Comparison of ENCODE assay signal across 1 cellular context in genomic region chr15:70584838-70585706, GRCh38.
TF ChIP-seq lines count a peak whose summit lies in the region.

No MANE protein-coding gene starts in this region.

TF ChIP-seq in WTC11, 78 proteins besides CTCF, POLR2A, EP300 and RAD21 (continued from another document):
- TF ChIP-seq, protein P1, sequence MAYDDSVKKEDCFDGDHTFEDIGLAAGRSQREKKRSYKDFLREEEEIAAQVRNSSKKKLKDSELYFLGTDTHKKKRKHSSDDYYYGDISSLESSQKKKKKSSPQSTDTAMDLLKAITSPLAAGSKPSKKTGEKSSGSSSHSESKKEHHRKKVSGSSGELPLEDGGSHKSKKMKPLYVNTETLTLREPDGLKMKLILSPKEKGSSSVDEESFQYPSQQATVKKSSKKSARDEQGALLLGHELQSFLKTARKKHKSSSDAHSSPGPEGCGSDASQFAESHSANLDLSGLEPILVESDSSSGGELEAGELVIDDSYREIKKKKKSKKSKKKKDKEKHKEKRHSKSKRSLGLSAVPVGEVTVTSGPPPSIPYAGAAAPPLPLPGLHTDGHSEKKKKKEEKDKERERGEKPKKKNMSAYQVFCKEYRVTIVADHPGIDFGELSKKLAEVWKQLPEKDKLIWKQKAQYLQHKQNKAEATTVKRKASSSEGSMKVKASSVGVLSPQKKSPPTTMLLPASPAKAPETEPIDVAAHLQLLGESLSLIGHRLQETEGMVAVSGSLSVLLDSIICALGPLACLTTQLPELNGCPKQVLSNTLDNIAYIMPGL (CRISPR knock-in tag; IDR thresholded peaks at IDR 0.05), result peak; percentile 97
- TF ChIP-seq SMAD4 (CRISPR knock-in tag; IDR thresholded peaks at IDR 0.05) (no peak), ATF3 (CRISPR knock-in tag; conservative IDR thresholded peaks at IDR 0.05) (no peak), TEAD1 (CRISPR knock-in tag; IDR thresholded peaks at IDR 0.05) (no peak), ZNF671 (CRISPR knock-in tag; IDR thresholded peaks at IDR 0.05) (no peak), ZBTB21 (CRISPR knock-in tag; IDR thresholded peaks at IDR 0.05; ENCODE audit: borderline replicate concordance) (no peak), ATF2 (CRISPR knock-in tag; IDR thresholded peaks at IDR 0.05; ENCODE audit: borderline replicate concordance, low read depth) (no peak), GABPB1 (CRISPR knock-in tag; IDR thresholded peaks at IDR 0.05) (peak; percentile 38; the same call in 1 of the 2 replicates), MXD4 (CRISPR knock-in tag; IDR thresholded peaks at IDR 0.05; ENCODE audit: borderline replicate concordance) (no peak), ZNF138 (CRISPR knock-in tag; conservative IDR thresholded peaks at IDR 0.05) (0 out of 2 replicates have a peak, but pooled peaks have one; percentile 39), TEAD4 (CRISPR knock-in tag; IDR thresholded peaks at IDR 0.05) (no peak), MAX (CRISPR knock-in tag; IDR thresholded peaks at IDR 0.05) (no peak), ZNF416 (CRISPR knock-in tag; IDR thresholded peaks at IDR 0.05) (no peak), ZNF423 (CRISPR knock-in tag; IDR thresholded peaks at IDR 0.05) (peak; percentile 10; the same call in 1 of the 2 replicates)
- TF ChIP-seq, protein P2, sequence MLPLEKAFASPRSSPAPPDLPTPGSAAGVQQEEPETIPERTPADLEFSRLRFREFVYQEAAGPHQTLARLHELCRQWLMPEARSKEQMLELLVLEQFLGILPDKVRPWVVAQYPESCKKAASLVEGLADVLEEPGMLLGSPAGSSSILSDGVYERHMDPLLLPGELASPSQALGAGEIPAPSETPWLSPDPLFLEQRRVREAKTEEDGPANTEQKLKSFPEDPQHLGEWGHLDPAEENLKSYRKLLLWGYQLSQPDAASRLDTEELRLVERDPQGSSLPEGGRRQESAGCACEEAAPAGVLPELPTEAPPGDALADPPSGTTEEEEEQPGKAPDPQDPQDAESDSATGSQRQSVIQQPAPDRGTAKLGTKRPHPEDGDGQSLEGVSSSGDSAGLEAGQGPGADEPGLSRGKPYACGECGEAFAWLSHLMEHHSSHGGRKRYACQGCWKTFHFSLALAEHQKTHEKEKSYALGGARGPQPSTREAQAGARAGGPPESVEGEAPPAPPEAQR (CRISPR knock-in tag; IDR thresholded peaks at IDR 0.05), result no peak
